In the genomic region with DNA sequence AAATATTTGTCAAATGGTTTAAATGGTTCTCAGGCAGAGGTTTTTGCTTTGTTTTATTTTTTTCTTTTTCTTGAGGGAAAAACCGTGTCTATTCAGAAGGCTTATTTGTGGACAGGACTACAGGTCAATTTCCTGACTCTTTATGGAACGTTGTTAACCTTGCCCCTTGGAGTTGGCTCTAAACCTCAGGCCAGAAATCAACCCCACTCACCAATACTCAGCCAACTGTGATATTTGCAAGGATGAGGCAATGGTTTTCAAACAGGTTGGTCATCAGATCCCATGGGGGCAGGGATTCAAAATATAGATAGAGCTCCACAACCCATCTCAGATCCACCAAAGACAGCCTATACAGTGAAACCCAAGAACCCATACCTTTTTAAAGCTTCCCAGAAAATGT, we compare ENCODE assay signal across 2 cellular contexts.
A peak's percentile ranks its signal among the peaks of the same experiment; 100 is the strongest.
TF ChIP-seq lines count a peak whose summit lies in the region.

No MANE protein-coding gene starts in this region.

TF ChIP-seq in GM12878, 131 proteins besides CTCF, POLR2A, EP300 and RAD21:
- TF ChIP-seq, protein P1, sequence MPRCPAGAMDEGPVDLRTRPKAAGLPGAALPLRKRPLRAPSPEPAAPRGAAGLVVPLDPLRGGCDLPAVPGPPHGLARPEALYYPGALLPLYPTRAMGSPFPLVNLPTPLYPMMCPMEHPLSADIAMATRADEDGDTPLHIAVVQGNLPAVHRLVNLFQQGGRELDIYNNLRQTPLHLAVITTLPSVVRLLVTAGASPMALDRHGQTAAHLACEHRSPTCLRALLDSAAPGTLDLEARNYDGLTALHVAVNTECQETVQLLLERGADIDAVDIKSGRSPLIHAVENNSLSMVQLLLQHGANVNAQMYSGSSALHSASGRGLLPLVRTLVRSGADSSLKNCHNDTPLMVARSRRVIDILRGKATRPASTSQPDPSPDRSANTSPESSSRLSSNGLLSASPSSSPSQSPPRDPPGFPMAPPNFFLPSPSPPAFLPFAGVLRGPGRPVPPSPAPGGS (IDR thresholded peaks at IDR 0.05; ENCODE audit: borderline replicate concordance, insufficient read depth, low read depth, low read length, poor library complexity, severe bottlenecking) = peak; percentile 74
- TF ChIP-seq, protein P2, sequence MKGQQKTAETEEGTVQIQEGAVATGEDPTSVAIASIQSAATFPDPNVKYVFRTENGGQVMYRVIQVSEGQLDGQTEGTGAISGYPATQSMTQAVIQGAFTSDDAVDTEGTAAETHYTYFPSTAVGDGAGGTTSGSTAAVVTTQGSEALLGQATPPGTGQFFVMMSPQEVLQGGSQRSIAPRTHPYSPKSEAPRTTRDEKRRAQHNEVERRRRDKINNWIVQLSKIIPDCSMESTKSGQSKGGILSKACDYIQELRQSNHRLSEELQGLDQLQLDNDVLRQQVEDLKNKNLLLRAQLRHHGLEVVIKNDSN (IDR thresholded peaks at IDR 0.05; ENCODE audit: borderline replicate concordance, extremely low read length, insufficient read depth, low read depth, low read length) = no peak

TF ChIP-seq in HepG2, 621 proteins besides CTCF, POLR2A, EP300 and RAD21 (continues in another document):
- TF ChIP-seq BRD4 (CRISPR knock-in tag; IDR thresholded peaks at IDR 0.05) = no peak
- TF ChIP-seq ZNF841 (CRISPR knock-in tag; IDR thresholded peaks at IDR 0.05; ENCODE audit: borderline replicate concordance) = no peak
- TF ChIP-seq ATAD3A (CRISPR knock-in tag; IDR thresholded peaks at IDR 0.05) = no peak
- no peak for TF ChIP-seq ZNF607 (CRISPR knock-in tag; IDR thresholded peaks at IDR 0.05; ENCODE audit: borderline replicate concordance)
- TF ChIP-seq HMG20A (CRISPR knock-in tag; IDR thresholded peaks at IDR 0.05; ENCODE audit: borderline replicate concordance) = no peak
- peak; percentile 37; the same call in 1 of the 2 replicates for TF ChIP-seq CREM (IDR thresholded peaks at IDR 0.05)
- TF ChIP-seq CREM (CRISPR knock-in tag; IDR thresholded peaks at IDR 0.05) = no peak
- TF ChIP-seq, protein P3, sequence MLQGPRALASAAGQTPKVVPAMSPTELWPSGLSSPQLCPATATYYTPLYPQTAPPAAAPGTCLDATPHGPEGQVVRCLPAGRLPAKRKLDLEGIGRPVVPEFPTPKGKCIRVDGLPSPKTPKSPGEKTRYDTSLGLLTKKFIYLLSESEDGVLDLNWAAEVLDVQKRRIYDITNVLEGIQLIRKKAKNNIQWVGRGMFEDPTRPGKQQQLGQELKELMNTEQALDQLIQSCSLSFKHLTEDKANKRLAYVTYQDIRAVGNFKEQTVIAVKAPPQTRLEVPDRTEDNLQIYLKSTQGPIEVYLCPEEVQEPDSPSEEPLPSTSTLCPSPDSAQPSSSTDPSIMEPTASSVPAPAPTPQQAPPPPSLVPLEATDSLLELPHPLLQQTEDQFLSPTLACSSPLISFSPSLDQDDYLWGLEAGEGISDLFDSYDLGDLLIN (CRISPR knock-in tag; IDR thresholded peaks at IDR 0.05; ENCODE audit: borderline replicate concordance) = no peak
- TF ChIP-seq, protein P4, sequence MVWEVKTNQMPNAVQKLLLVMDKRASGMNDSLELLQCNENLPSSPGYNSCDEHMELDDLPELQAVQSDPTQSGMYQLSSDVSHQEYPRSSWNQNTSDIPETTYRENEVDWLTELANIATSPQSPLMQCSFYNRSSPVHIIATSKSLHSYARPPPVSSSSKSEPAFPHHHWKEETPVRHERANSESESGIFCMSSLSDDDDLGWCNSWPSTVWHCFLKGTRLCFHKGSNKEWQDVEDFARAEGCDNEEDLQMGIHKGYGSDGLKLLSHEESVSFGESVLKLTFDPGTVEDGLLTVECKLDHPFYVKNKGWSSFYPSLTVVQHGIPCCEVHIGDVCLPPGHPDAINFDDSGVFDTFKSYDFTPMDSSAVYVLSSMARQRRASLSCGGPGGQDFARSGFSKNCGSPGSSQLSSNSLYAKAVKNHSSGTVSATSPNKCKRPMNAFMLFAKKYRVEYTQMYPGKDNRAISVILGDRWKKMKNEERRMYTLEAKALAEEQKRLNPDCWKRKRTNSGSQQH (CRISPR knock-in tag; IDR thresholded peaks at IDR 0.05; ENCODE audit: low read depth) = no peak
- TF ChIP-seq KDM5B (CRISPR knock-in tag; IDR thresholded peaks at IDR 0.05; ENCODE audit: borderline replicate concordance) = no peak
- no peak for TF ChIP-seq ZNF160 (CRISPR knock-in tag; IDR thresholded peaks at IDR 0.05)
- TF ChIP-seq MXD4 (CRISPR knock-in tag; IDR thresholded peaks at IDR 0.05) = no peak
- 0 out of 2 replicates have a peak, but pooled peaks have one; percentile 17 for TF ChIP-seq ISL2 (CRISPR knock-in tag; IDR thresholded peaks at IDR 0.05)
- TF ChIP-seq PHF21A (CRISPR knock-in tag; IDR thresholded peaks at IDR 0.05) = peak; percentile 43; the same call in 1 of the 2 replicates
- no peak for TF ChIP-seq JUNB (CRISPR knock-in tag; IDR thresholded peaks at IDR 0.05; ENCODE audit: borderline replicate concordance)
- TF ChIP-seq ZNF101 (CRISPR knock-in tag; IDR thresholded peaks at IDR 0.05; ENCODE audit: borderline replicate concordance, low read depth) = no peak
- no peak; the same call in 1 of the 2 replicates for TF ChIP-seq SOX5 (CRISPR knock-in tag; IDR thresholded peaks at IDR 0.05; ENCODE audit: borderline replicate concordance)
- no peak for TF ChIP-seq PCBP1 (IDR thresholded peaks at IDR 0.05; ENCODE audit: borderline replicate concordance, low read depth, low read length)
- no peak for TF ChIP-seq PHB2 (IDR thresholded peaks at IDR 0.05; ENCODE audit: partially characterized antibody)
- TF ChIP-seq SNRNP70 (IDR thresholded peaks at IDR 0.05; ENCODE audit: low read depth, low read length) = no peak
- TF ChIP-seq KLF9 (CRISPR knock-in tag; IDR thresholded peaks at IDR 0.05; ENCODE audit: low read depth) = no peak
- no peak for TF ChIP-seq SIN3B (IDR thresholded peaks at IDR 0.05; ENCODE audit: low read length)
- TF ChIP-seq, protein P5, sequence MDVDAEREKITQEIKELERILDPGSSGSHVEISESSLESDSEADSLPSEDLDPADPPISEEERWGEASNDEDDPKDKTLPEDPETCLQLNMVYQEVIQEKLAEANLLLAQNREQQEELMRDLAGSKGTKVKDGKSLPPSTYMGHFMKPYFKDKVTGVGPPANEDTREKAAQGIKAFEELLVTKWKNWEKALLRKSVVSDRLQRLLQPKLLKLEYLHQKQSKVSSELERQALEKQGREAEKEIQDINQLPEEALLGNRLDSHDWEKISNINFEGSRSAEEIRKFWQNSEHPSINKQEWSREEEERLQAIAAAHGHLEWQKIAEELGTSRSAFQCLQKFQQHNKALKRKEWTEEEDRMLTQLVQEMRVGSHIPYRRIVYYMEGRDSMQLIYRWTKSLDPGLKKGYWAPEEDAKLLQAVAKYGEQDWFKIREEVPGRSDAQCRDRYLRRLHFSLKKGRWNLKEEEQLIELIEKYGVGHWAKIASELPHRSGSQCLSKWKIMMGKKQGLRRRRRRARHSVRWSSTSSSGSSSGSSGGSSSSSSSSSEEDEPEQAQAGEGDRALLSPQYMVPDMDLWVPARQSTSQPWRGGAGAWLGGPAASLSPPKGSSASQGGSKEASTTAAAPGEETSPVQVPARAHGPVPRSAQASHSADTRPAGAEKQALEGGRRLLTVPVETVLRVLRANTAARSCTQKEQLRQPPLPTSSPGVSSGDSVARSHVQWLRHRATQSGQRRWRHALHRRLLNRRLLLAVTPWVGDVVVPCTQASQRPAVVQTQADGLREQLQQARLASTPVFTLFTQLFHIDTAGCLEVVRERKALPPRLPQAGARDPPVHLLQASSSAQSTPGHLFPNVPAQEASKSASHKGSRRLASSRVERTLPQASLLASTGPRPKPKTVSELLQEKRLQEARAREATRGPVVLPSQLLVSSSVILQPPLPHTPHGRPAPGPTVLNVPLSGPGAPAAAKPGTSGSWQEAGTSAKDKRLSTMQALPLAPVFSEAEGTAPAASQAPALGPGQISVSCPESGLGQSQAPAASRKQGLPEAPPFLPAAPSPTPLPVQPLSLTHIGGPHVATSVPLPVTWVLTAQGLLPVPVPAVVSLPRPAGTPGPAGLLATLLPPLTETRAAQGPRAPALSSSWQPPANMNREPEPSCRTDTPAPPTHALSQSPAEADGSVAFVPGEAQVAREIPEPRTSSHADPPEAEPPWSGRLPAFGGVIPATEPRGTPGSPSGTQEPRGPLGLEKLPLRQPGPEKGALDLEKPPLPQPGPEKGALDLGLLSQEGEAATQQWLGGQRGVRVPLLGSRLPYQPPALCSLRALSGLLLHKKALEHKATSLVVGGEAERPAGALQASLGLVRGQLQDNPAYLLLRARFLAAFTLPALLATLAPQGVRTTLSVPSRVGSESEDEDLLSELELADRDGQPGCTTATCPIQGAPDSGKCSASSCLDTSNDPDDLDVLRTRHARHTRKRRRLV (CRISPR knock-in tag; IDR thresholded peaks at IDR 0.05) = no peak
- TF ChIP-seq, protein P6, sequence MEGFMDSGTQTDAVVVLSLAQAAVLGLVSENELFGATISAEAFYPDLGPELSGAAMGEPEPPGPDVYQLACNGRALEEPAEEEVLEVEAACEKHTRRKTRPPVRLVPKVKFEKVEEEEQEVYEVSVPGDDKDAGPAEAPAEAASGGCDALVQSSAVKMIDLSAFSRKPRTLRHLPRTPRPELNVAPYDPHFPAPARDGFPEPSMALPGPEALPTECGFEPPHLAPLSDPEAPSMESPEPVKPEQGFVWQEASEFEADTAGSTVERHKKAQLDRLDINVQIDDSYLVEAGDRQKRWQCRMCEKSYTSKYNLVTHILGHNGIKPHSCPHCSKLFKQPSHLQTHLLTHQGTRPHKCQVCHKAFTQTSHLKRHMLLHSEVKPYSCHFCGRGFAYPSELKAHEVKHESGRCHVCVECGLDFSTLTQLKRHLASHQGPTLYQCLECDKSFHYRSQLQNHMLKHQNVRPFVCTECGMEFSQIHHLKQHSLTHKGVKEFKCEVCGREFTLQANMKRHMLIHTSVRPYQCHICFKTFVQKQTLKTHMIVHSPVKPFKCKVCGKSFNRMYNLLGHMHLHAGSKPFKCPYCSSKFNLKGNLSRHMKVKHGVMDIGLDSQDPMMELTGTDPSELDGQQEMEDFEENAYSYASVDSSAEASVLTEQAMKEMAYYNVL (CRISPR knock-in tag; IDR thresholded peaks at IDR 0.05; ENCODE audit: borderline replicate concordance) = no peak
- TF ChIP-seq ZNF878 (CRISPR knock-in tag; IDR thresholded peaks at IDR 0.05) = no peak
- TF ChIP-seq, protein P7, sequence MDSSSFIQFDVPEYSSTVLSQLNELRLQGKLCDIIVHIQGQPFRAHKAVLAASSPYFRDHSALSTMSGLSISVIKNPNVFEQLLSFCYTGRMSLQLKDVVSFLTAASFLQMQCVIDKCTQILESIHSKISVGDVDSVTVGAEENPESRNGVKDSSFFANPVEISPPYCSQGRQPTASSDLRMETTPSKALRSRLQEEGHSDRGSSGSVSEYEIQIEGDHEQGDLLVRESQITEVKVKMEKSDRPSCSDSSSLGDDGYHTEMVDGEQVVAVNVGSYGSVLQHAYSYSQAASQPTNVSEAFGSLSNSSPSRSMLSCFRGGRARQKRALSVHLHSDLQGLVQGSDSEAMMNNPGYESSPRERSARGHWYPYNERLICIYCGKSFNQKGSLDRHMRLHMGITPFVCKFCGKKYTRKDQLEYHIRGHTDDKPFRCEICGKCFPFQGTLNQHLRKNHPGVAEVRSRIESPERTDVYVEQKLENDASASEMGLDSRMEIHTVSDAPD (CRISPR knock-in tag; IDR thresholded peaks at IDR 0.05) = peak; percentile 81
- TF ChIP-seq ZKSCAN5 (CRISPR knock-in tag; IDR thresholded peaks at IDR 0.05) = no peak
- TF ChIP-seq NPAS2 (CRISPR knock-in tag; IDR thresholded peaks at IDR 0.05; ENCODE audit: borderline replicate concordance) = no peak
- TF ChIP-seq, protein P8, sequence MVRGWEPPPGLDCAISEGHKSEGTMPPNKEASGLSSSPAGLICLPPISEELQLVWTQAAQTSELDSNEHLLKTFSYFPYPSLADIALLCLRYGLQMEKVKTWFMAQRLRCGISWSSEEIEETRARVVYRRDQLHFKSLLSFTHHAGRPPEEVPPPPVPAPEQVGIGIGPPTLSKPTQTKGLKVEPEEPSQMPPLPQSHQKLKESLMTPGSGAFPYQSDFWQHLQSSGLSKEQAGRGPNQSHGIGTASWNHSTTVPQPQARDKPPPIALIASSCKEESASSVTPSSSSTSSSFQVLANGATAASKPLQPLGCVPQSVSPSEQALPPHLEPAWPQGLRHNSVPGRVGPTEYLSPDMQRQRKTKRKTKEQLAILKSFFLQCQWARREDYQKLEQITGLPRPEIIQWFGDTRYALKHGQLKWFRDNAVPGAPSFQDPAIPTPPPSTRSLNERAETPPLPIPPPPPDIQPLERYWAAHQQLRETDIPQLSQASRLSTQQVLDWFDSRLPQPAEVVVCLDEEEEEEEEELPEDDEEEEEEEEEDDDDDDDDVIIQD (CRISPR knock-in tag; IDR thresholded peaks at IDR 0.05; ENCODE audit: low read depth) = peak; percentile 84; the same call in 1 of the 2 replicates
- no peak for TF ChIP-seq NFKBIZ (CRISPR knock-in tag; IDR thresholded peaks at IDR 0.05)
- TF ChIP-seq, protein P9, sequence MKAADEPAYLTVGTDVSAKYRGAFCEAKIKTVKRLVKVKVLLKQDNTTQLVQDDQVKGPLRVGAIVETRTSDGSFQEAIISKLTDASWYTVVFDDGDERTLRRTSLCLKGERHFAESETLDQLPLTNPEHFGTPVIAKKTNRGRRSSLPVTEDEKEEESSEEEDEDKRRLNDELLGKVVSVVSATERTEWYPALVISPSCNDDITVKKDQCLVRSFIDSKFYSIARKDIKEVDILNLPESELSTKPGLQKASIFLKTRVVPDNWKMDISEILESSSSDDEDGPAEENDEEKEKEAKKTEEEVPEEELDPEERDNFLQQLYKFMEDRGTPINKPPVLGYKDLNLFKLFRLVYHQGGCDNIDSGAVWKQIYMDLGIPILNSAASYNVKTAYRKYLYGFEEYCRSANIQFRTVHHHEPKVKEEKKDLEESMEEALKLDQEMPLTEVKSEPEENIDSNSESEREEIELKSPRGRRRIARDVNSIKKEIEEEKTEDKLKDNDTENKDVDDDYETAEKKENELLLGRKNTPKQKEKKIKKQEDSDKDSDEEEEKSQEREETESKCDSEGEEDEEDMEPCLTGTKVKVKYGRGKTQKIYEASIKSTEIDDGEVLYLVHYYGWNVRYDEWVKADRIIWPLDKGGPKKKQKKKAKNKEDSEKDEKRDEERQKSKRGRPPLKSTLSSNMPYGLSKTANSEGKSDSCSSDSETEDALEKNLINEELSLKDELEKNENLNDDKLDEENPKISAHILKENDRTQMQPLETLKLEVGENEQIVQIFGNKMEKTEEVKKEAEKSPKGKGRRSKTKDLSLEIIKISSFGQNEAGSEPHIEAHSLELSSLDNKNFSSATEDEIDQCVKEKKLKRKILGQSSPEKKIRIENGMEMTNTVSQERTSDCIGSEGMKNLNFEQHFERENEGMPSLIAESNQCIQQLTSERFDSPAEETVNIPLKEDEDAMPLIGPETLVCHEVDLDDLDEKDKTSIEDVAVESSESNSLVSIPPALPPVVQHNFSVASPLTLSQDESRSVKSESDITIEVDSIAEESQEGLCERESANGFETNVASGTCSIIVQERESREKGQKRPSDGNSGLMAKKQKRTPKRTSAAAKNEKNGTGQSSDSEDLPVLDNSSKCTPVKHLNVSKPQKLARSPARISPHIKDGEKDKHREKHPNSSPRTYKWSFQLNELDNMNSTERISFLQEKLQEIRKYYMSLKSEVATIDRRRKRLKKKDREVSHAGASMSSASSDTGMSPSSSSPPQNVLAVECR (CRISPR knock-in tag; IDR thresholded peaks at IDR 0.05; ENCODE audit: borderline replicate concordance) = no peak
- peak; percentile 51 for TF ChIP-seq TBX2 (CRISPR knock-in tag; IDR thresholded peaks at IDR 0.05; ENCODE audit: borderline replicate concordance)
- TF ChIP-seq ZNF816 (CRISPR knock-in tag; IDR thresholded peaks at IDR 0.05; ENCODE audit: borderline replicate concordance) = no peak
